In the genomic region with DNA sequence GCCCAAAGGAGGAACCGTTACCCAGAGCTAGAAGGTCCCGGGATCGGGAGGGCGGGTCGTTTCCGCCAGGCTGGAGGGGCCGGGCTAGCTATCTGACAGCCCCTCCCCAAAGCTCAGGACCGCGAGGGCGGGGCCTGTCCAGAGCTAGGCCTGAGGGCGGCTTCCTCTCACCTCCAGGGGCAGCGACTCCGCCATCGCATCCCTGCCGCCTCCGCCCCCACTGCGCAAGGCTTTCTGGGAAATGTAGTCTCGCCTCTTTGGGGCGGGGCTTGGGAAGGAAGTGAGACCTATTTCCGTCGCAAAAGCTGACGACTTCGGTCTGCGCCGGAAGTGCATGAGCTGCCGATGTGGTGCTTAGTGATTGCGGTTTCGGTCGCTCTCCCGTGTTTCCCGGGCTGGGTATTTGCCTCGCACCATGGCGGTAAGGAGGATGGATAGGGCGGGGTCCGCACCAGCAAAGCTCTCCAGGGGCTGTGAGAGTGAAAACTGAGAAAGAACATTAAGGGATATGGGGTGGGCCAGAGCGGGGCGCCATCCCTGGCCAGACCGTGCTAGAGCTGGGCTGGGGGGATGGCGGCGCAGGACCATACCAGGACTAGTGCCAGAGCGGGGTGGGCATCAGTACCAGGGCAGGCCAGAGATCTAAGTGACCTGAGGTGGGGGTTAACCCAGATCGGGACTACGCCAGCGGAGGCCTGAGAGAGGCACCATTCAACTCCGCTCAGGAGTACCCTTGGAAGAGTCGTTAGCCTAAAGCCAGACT, we compare ENCODE assay signal across 8 cellular contexts. TPM values are rescaled to one million over a fixed set of nuclear protein-coding genes. Genes with fewer than 3 reads are reported as not detected.
DNase-seq lines count a peak whose midpoint lies in the region; ATAC-seq lines count a peak whose summit lies in the region.

TSS of gene TMEM208 (plus strand) at position 327 of the 763 bp plus-strand sequence. CDS start at position 416, 89 bp downstream.

- peak; percentile 89 for ATAC-seq in GM19328 (IDR thresholded peaks at IDR 0.05; ENCODE audit: unreplicated experiment)
- peak; percentile 86 for ATAC-seq in HG03520 (IDR thresholded peaks at IDR 0.05; ENCODE audit: unreplicated experiment)
- peak; percentile 92 for ATAC-seq in left lobe of liver

- intact Hi-C loops in dendritic cell treated with granulocyte-macrophage colony-stimulating factor and Interleukin-4, amounts not matched to agents 40 ng/mL and 50 ng/mL, for 4 days (cut with micrococcal nuclease): loop anchor here (1.0 to 2.0 kb wide), 3 partner anchors 20 to 42 kb away; partner anchors contain the start of genes E2F4 and FHOD1

- H3K36me3 ChIP-seq in BLaER1 treated with 17β-estradiol and CSF1 and Interleukin-3, amounts not matched to agents 10 nM and 100 nM: peaks cover 40 to 42% (median 42%) of the 10 kb centered on the region in 11 experiments

- peaks cover 27 to 33% (median 30%) of the 10 kb centered on the region in 10 experiments for H3K4me1 ChIP-seq in BLaER1 treated with 17β-estradiol and CSF1 and Interleukin-3, amounts not matched to agents 10 nM and 100 nM

- H3K4me2 ChIP-seq in BLaER1 treated with 17β-estradiol and CSF1 and Interleukin-3, amounts not matched to agents 10 nM and 100 nM: peak within 1 kb of the TSS; percentile 94 to 99 (median 97)

- peak within 1 kb of the TSS; percentile 91 for H3K27ac Mint-ChIP-seq in dendritic cell treated with granulocyte-macrophage colony-stimulating factor and Interleukin-4, amounts not matched to agents 40 ng/mL and 50 ng/mL, for 4 days

- peak within 1 kb of the TSS; percentile 81 to 100 (median 96) for H3K4me3 ChIP-seq in BLaER1 treated with 17β-estradiol and CSF1 and Interleukin-3, amounts not matched to agents 10 nM and 100 nM

- peak within 1 kb of the TSS; percentile 96 for H3K4me3 Mint-ChIP-seq in dendritic cell treated with granulocyte-macrophage colony-stimulating factor and Interleukin-4, amounts not matched to agents 40 ng/mL and 50 ng/mL, for 4 days

- H3K4me1 Mint-ChIP-seq in dendritic cell treated with granulocyte-macrophage colony-stimulating factor and Interleukin-4, amounts not matched to agents 40 ng/mL and 50 ng/mL, for 4 days (ENCODE audit: low read depth): peaks cover 61% of the 10 kb centered on the region

- DNase-seq in NCI-H748 (lab: John Stamatoyannopoulos, UW; ENCODE audit: unreplicated experiment): peak; percentile 96
- peak; percentile 98 for DNase-seq in activated CD4-positive, alpha-beta T cell treated with anti-CD3 and anti-CD28 coated beads, Interleukin-2, amount 50 U/mL, for 1 hour
- DNase-seq in left lobe of liver (ENCODE audit: low spot score): peak; percentile 97
- peak; percentile 95 for DNase-seq in stimulated activated CD4-positive, alpha-beta T cell treated with anti-CD3 and anti-CD28 coated beads, Interleukin-2, amount 100 ng/mL, for 4 hours (ENCODE audit: low read depth)

- no peaks in the 10 kb centered on the region for H3K9me3 Mint-ChIP-seq in dendritic cell treated with granulocyte-macrophage colony-stimulating factor and Interleukin-4, amounts not matched to agents 40 ng/mL and 50 ng/mL, for 4 days

- H3K27me3 Mint-ChIP-seq in dendritic cell treated with granulocyte-macrophage colony-stimulating factor and Interleukin-4, amounts not matched to agents 40 ng/mL and 50 ng/mL, for 4 days: no peaks in the 10 kb centered on the region

- peak within 1 kb of the TSS; percentile 80 to 96 (median 88) for H3K9ac ChIP-seq in BLaER1 treated with 17β-estradiol and CSF1 and Interleukin-3, amounts not matched to agents 10 nM and 100 nM

- peaks cover 0 to 48% (median 38%) of the 10 kb centered on the region in 11 experiments; a peak in 15 of 22 replicates for H4K20me1 ChIP-seq in BLaER1 treated with 17β-estradiol and CSF1 and Interleukin-3, amounts not matched to agents 10 nM and 100 nM

- H3K36me3 Mint-ChIP-seq in dendritic cell treated with granulocyte-macrophage colony-stimulating factor and Interleukin-4, amounts not matched to agents 40 ng/mL and 50 ng/mL, for 4 days (ENCODE audit: low read depth): peaks cover 77% of the 10 kb centered on the region

- H3K9me3 ChIP-seq in BLaER1 treated with 17β-estradiol and CSF1 and Interleukin-3, amounts not matched to agents 10 nM and 100 nM (replicated peaks in 1 of 11): no peaks in the 10 kb centered on the region

- H3K27me3 ChIP-seq in BLaER1 treated with 17β-estradiol and CSF1 and Interleukin-3, amounts not matched to agents 10 nM and 100 nM: no peaks in the 10 kb centered on the region

- H3K27ac ChIP-seq in BLaER1 treated with 17β-estradiol and CSF1 and Interleukin-3, amounts not matched to agents 10 nM and 100 nM: peak within 1 kb of the TSS; percentile 61 to 91 (median 81)

RNA-seq across cellular contexts. Expression of gene TMEM208, which starts in this region (rescaled TPM):
- total RNA-seq in left lobe of liver: 44.9 TPM

Comparison
In these comparisons a context has a peak if more than half of its experiments do, and no peak if none do; other contexts are left out.
1. Peak in every context shown above with its lines: DNase-seq, ATAC-seq, H3K4me3 ChIP-seq and H3K27ac ChIP-seq.